In genomic region chr9:130930804-130931349, GRCh38 we compare ENCODE assay signal across 1 cellular context.
TF ChIP-seq lines count a peak whose summit lies in the region.

No MANE protein-coding gene starts in this region.

TF ChIP-seq in IMR-90, 13 proteins besides CTCF, POLR2A, EP300 and RAD21:
- TF ChIP-seq ELK1 (IDR thresholded peaks at IDR 0.05; ENCODE audit: borderline replicate concordance, low read depth, low read length) = no peak
- no peak for TF ChIP-seq FOS (IDR thresholded peaks at IDR 0.05; ENCODE audit: low read depth, low read length)
- TF ChIP-seq MXI1 (IDR thresholded peaks at IDR 0.05; ENCODE audit: borderline replicate concordance, low read depth, low read length) = no peak
- no peak for TF ChIP-seq CHD1 (IDR thresholded peaks at IDR 0.05; ENCODE audit: low read depth, low read length)
- no peak for TF ChIP-seq CEBPB (IDR thresholded peaks at IDR 0.05; ENCODE audit: low read depth, low read length)
- no peak for TF ChIP-seq MAFK (IDR thresholded peaks at IDR 0.05; ENCODE audit: low read depth, low read length)
- TF ChIP-seq RFX5 (IDR thresholded peaks at IDR 0.05; ENCODE audit: low read depth, low read length) = no peak
- no peak for TF ChIP-seq NFE2L2 (IDR thresholded peaks at IDR 0.05; ENCODE audit: low read depth, low read length)
